ENCODE assay signal across 19 cellular contexts in genomic region chr3:23174426-23175039, GRCh38. TPM values are rescaled to one million over a fixed set of nuclear protein-coding genes. Genes with fewer than 3 reads are reported as not detected.
DNase-seq lines count a peak whose midpoint lies in the region; ATAC-seq, FAIRE-seq and TF ChIP-seq lines count a peak whose summit lies in the region.
"Had no signal": no experiment of that assay in that cellular context is flagged by ENCODE, and none has a peak within 500 bp of the region (broad histone marks: within the 10 kb centered on the region; RNA-seq: fewer than 3 reads in every experiment).

No MANE protein-coding gene starts in this region.

- H3K9me3 Mint-ChIP-seq in astrocyte (ENCODE audit: unreplicated experiment) (peaks cover 12% of the 10 kb centered on the region), nephron progenitor cell (peaks cover 4% of the 10 kb centered on the region)
- H3K9me3 Mint-ChIP-seq in activated naive CD8-positive, alpha-beta T cell treated with anti-CD3 and anti-CD28 coated beads, Interleukin-2, amount 50 U/mL, for 24 hours, result peaks cover 17% of the 10 kb centered on the region

- intact Hi-C loops in left cardiac atrium (cut with DNase I), result no loop called here

- H3K9ac ChIP-seq in astrocyte (ENCODE audit: low read length), result no peak overlapping the region
- H3K9ac ChIP-seq: GM23248 had no signal

- no peak overlapping the region for H3K27ac Mint-ChIP-seq in astrocyte (ENCODE audit: unreplicated experiment)
- H3K27ac Mint-ChIP-seq in nephron progenitor cell, result no peak overlapping the region
- H3K27ac Mint-ChIP-seq in activated naive CD8-positive, alpha-beta T cell treated with anti-CD3 and anti-CD28 coated beads, Interleukin-2, amount 50 U/mL, for 24 hours, result no peak overlapping the region
- H3K27ac Mint-ChIP-seq: activated naive CD8-positive, alpha-beta T cell treated with anti-CD3 and anti-CD28 coated beads, Interleukin-2, amount 10 ng/mL, durations not matched to agents 7 days and 5 days; stimulated activated naive CD8-positive, alpha-beta T cell treated with anti-CD3 and anti-CD28 coated beads, Interleukin-15, Interleukin-2, amounts not matched to agents 100 ng/mL and 50 ng/mL, for 24 hours had no signal

- no peaks in the 10 kb centered on the region for H3K9me3 ChIP-seq in astrocyte (ENCODE audit: insufficient read depth, low read depth, low read length)
- H3K9me3 ChIP-seq: gastrocnemius medialis, transverse colon had no signal

- H3K4me1 ChIP-seq in astrocyte (ENCODE audit: insufficient read depth, low read length), result no peaks in the 10 kb centered on the region
- H3K4me1 ChIP-seq: gastrocnemius medialis, transverse colon had no signal

- H2AFZ ChIP-seq in astrocyte (ENCODE audit: low read depth, low read length), result no peak overlapping the region
- H2AFZ ChIP-seq: GM23248 had no signal

- no peak overlapping the region for H3K27ac ChIP-seq in astrocyte (ENCODE audit: low read depth, low read length)
- H3K27ac ChIP-seq: gastrocnemius medialis, GM23248, skin epidermis, transverse colon had no signal

- H3K27me3 Mint-ChIP-seq in astrocyte (ENCODE audit: low read depth, unreplicated experiment), result no peaks in the 10 kb centered on the region
- no peaks in the 10 kb centered on the region for H3K27me3 Mint-ChIP-seq in nephron progenitor cell (ENCODE audit: low read depth, poor library complexity)
- H3K27me3 Mint-ChIP-seq in activated naive CD8-positive, alpha-beta T cell treated with anti-CD3 and anti-CD28 coated beads, Interleukin-2, amount 50 U/mL, for 24 hours, result peaks cover 11% of the 10 kb centered on the region

- no peak for FAIRE-seq in astrocyte (lab: Jason Lieb, UNC)

- no peak for TF ChIP-seq CTCF in astrocyte (IDR thresholded peaks at IDR 0.05; ENCODE audit: insufficient read depth, low read depth, low read length)
- TF ChIP-seq CTCF in nephron progenitor cell (IDR thresholded peaks at IDR 0.05), result no peak

- H4K20me1 ChIP-seq in astrocyte (ENCODE audit: insufficient read depth, low read length), result no peaks in the 10 kb centered on the region

- H3K27me3 ChIP-seq in astrocyte (ENCODE audit: insufficient read depth, low read length), result no peaks in the 10 kb centered on the region
- H3K27me3 ChIP-seq: gastrocnemius medialis, transverse colon had no signal

- H3K4me2 ChIP-seq in astrocyte (ENCODE audit: low read length), result no peak overlapping the region

- ATAC-seq in left cardiac atrium (peak; percentile 79 to 89), HG03135 (IDR thresholded peaks at IDR 0.05; ENCODE audit: unreplicated experiment) (no peak)
- ATAC-seq in activated naive CD8-positive, alpha-beta T cell treated with anti-CD3 and anti-CD28 coated beads, Interleukin-2, amount 50 U/mL, for 24 hours, result no peak
- ATAC-seq: activated CD4-positive, CD25-positive, alpha-beta regulatory T cell treated with anti-CD3 and anti-CD28 coated beads, Interleukin-2, amount 50 U/mL, for 24 hours; gastrocnemius medialis; naive thymus-derived CD8-positive, alpha-beta T cell had no signal

- H3K4me3 Mint-ChIP-seq in astrocyte (ENCODE audit: unreplicated experiment) (no peak overlapping the region), nephron progenitor cell (no peak overlapping the region)
- H3K4me3 Mint-ChIP-seq in activated naive CD8-positive, alpha-beta T cell treated with anti-CD3 and anti-CD28 coated beads, Interleukin-2, amount 50 U/mL, for 24 hours, result no peak overlapping the region
- H3K4me3 Mint-ChIP-seq: activated naive CD8-positive, alpha-beta T cell treated with anti-CD3 and anti-CD28 coated beads, Interleukin-2, amount 10 ng/mL, durations not matched to agents 7 days and 5 days; naive thymus-derived CD8-positive, alpha-beta T cell; stimulated activated naive CD8-positive, alpha-beta T cell treated with anti-CD3 and anti-CD28 coated beads, Interleukin-15, Interleukin-2, amounts not matched to agents 100 ng/mL and 50 ng/mL, for 24 hours had no signal

- no peak overlapping the region for H3K4me3 ChIP-seq in astrocyte (ENCODE audit: insufficient read depth, low read depth, low read length)
- H3K4me3 ChIP-seq: gastrocnemius medialis, GM23248, skin epidermis, transverse colon had no signal

- H3K36me3 ChIP-seq in astrocyte (ENCODE audit: insufficient read depth, low read length), result no peaks in the 10 kb centered on the region
- H3K36me3 ChIP-seq: gastrocnemius medialis, transverse colon had no signal

- H3K4me1 Mint-ChIP-seq in astrocyte (ENCODE audit: low read depth, unreplicated experiment) (peaks cover 6% of the 10 kb centered on the region), nephron progenitor cell (peaks cover 6% of the 10 kb centered on the region)
- H3K4me1 Mint-ChIP-seq in activated naive CD8-positive, alpha-beta T cell treated with anti-CD3 and anti-CD28 coated beads, Interleukin-2, amount 50 U/mL, for 24 hours, result no peaks in the 10 kb centered on the region
- H3K4me1 Mint-ChIP-seq: activated naive CD8-positive, alpha-beta T cell treated with anti-CD3 and anti-CD28 coated beads, Interleukin-2, amount 10 ng/mL, durations not matched to agents 7 days and 5 days; naive thymus-derived CD8-positive, alpha-beta T cell had no signal

- DNase-seq in NCI-H226 (peak; percentile 57), astrocyte (ENCODE audit: low read depth) (peak; percentile 70), left cardiac atrium (peak; percentile 37), nephron progenitor cell (peak; percentile 6), RKO (ENCODE audit: low spot score) (no peak)
- DNase-seq in activated effector memory CD4-positive, alpha-beta T cell treated with anti-CD3 and anti-CD28 coated beads, Interleukin-2, amount 50 U/mL, for 16 hours, result no peak
- DNase-seq in activated naive CD8-positive, alpha-beta T cell treated with anti-CD3 and anti-CD28 coated beads, Interleukin-2, amount 50 U/mL, for 24 hours, result no peak
- DNase-seq: activated naive CD8-positive, alpha-beta T cell treated with anti-CD3 and anti-CD28 coated beads, Interleukin-2, amount 10 ng/mL, durations not matched to agents 7 days and 5 days; gastrocnemius medialis; GM23248; naive thymus-derived CD8-positive, alpha-beta T cell; NCI-H1105; NCI-H526 treated with DMSO at 0.1 percent for 48 hours; T-helper 9 cell; transverse colon had no signal

- H3K79me2 ChIP-seq in astrocyte (ENCODE audit: insufficient read depth, low read length), result no peaks in the 10 kb centered on the region

- H3K36me3 Mint-ChIP-seq in astrocyte (ENCODE audit: low read depth, unreplicated experiment) (no peaks in the 10 kb centered on the region), nephron progenitor cell (ENCODE audit: low read depth) (no peaks in the 10 kb centered on the region)
- H3K36me3 Mint-ChIP-seq in activated naive CD8-positive, alpha-beta T cell treated with anti-CD3 and anti-CD28 coated beads, Interleukin-2, amount 50 U/mL, for 24 hours (ENCODE audit: low read depth), result peaks cover 2% of the 10 kb centered on the region

RNA-seq across cellular contexts. Expression of gene UBE2E2, which starts 28.6 kb away (rescaled TPM):
- 89.8 and 110 TPM in 2 replicates for total RNA-seq in astrocyte
- 10 to 100 TPM; 45.6 to 54.0 TPM for total RNA-seq in left cardiac atrium

Comparison
In these comparisons a context has a peak if more than half of its experiments do, and no peak if none do; other contexts are left out.
1. DNase-seq: peak in NCI-H226 (single experiment), astrocyte (single experiment), left cardiac atrium (single experiment) and nephron progenitor cell (single experiment); none in activated effector memory CD4-positive, alpha-beta T cell treated with anti-CD3 and anti-CD28 coated beads, Interleukin-2, amount 50 U/mL, for 16 hours (single experiment), RKO (single experiment) and activated naive CD8-positive, alpha-beta T cell treated with anti-CD3 and anti-CD28 coated beads, Interleukin-2, amount 50 U/mL, for 24 hours (single experiment).
2. ATAC-seq: peak in left cardiac atrium (2 of 2); none in HG03135 (single experiment) and activated naive CD8-positive, alpha-beta T cell treated with anti-CD3 and anti-CD28 coated beads, Interleukin-2, amount 50 U/mL, for 24 hours (single experiment).